In the genomic region with DNA sequence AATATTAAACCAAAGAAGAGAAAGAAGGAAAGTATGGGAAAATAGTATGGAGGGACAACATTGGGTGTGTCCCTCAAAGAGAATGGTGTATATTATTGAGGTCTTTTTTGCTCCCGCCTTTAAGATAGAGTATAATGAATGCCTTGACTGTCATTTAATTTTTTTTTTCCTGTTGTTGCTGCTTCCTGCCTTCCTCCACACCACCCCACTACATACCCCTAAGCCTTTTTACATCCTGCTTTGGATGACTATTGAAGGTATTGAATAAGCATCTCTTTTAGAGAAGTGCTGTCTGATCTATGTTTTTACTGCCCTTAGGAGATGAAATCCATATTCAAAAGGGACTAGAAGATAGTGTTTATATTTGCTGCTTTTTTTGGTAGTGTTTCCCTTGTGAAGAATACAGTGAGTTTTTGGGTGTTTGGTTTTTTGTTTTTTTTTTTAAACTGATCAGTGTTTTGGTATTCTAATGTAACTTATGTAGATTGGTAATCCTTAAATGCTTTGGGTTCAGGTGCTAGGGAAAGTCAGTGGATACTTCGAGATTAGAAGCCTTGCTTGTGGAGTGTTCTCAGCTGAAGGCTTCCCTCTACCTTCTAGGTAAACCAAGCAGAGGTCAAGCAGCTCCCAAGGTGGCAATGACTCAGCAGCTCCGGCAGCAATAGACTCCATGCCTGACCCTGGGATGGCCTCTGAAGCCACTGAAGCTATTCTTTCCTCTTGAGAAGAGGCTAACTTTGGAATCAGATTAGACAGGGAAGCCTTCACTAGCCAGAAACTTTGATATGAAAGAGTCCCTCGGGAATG, we compare ENCODE assay signal across 9 cellular contexts. TPM values are rescaled to one million over a fixed set of nuclear protein-coding genes. Genes with fewer than 3 reads are reported as not detected.
DNase-seq lines count a peak whose midpoint lies in the region; FAIRE-seq and TF ChIP-seq lines count a peak whose summit lies in the region.
"Had no signal": no experiment of that assay in that cellular context is flagged by ENCODE, and none has a peak within 500 bp of the region (broad histone marks: within the 10 kb centered on the region; RNA-seq: fewer than 3 reads in every experiment).

No MANE protein-coding gene starts in this region.

- TF ChIP-seq CTCF in HFF-Myc (IDR thresholded peaks at IDR 0.05; ENCODE audit: low read depth, low read length, missing control alignments) (no peak), astrocyte (IDR thresholded peaks at IDR 0.05; ENCODE audit: insufficient read depth, low read depth, low read length) (no peak), thyroid gland (IDR thresholded peaks at IDR 0.05) (no peak), RWPE1 (conservative IDR thresholded peaks at IDR 0.05; ENCODE audit: low read depth) (no peak)

- H3K4me3 Mint-ChIP-seq in astrocyte (ENCODE audit: unreplicated experiment) = no peak overlapping the region

- H3K9me3 ChIP-seq in astrocyte (ENCODE audit: insufficient read depth, low read depth, low read length) (no peaks in the 10 kb centered on the region), iPS-15b (ENCODE audit: control insufficient read depth, insufficient read depth, low read length) (no peaks in the 10 kb centered on the region), thyroid gland (no peaks in the 10 kb centered on the region)

- peaks cover 58% of the 10 kb centered on the region for H3K79me2 ChIP-seq in astrocyte (ENCODE audit: insufficient read depth, low read length)

- H3K4me1 Mint-ChIP-seq in astrocyte (ENCODE audit: low read depth, unreplicated experiment) = peaks cover 30% of the 10 kb centered on the region

- intact Hi-C loops in thyroid gland (cut with DNase I) = no loop called here

- H3K4me1 ChIP-seq in astrocyte (ENCODE audit: insufficient read depth, low read length) = peaks cover 35% of the 10 kb centered on the region
- H3K4me1 ChIP-seq in iPS-15b (ENCODE audit: control insufficient read depth, insufficient read depth, low read length) = peaks cover 7% of the 10 kb centered on the region
- H3K4me1 ChIP-seq in thyroid gland = peaks cover 21 to 46% of the 10 kb centered on the region in 2 donors

- H3K9ac ChIP-seq in astrocyte (ENCODE audit: low read length) (peak overlapping the region; percentile 68), iPS-15b (ENCODE audit: low read depth, low read length) (peak overlapping the region; percentile 28)

- 32 to 35% methylated on average over 4 of the region's 4 CpGs for WGBS in thyroid gland, 2 donors

- POLR2A ChIA-PET in RWPE1 (lab: Yijun Ruan, JAX; ENCODE audit: low non-redundant PET) = no interaction called here

- H3K36me3 ChIP-seq in astrocyte (ENCODE audit: insufficient read depth, low read length) (no peaks in the 10 kb centered on the region), iPS-15b (ENCODE audit: control insufficient read depth, insufficient read depth, low read length) (peaks cover 35% of the 10 kb centered on the region), thyroid gland (no peaks in the 10 kb centered on the region)

- peak overlapping the region; percentile 22 for H3K27ac ChIP-seq in astrocyte (ENCODE audit: low read depth, low read length)
- H3K27ac ChIP-seq in thyroid gland = peak overlapping the region in 2 of 3 donors; percentile 7
- H3K27ac ChIP-seq in RWPE1 = no peak overlapping the region

- H3K36me3 Mint-ChIP-seq in astrocyte (ENCODE audit: low read depth, unreplicated experiment) = no peaks in the 10 kb centered on the region

- CTCF ChIA-PET in RWPE1 (lab: Yijun Ruan, JAX) = no interaction called here

- TF ChIP-seq POLR2A in thyroid gland (IDR thresholded peaks at IDR 0.05) = no peak

- no peak overlapping the region for H2AFZ ChIP-seq in astrocyte (ENCODE audit: low read depth, low read length)

- peaks cover 45% of the 10 kb centered on the region for H4K20me1 ChIP-seq in astrocyte (ENCODE audit: insufficient read depth, low read length)

- no peaks in the 10 kb centered on the region for H3K27me3 ChIP-seq in astrocyte (ENCODE audit: insufficient read depth, low read length)
- H3K27me3 ChIP-seq in iPS-15b (ENCODE audit: control insufficient read depth, insufficient read depth, low read length) = no peaks in the 10 kb centered on the region
- H3K27me3 ChIP-seq in thyroid gland = no peaks in the 10 kb centered on the region

- peak overlapping the region; percentile 34 for H3K27ac Mint-ChIP-seq in astrocyte (ENCODE audit: unreplicated experiment)

- no peaks in the 10 kb centered on the region for H3K9me3 Mint-ChIP-seq in astrocyte (ENCODE audit: unreplicated experiment)

- H3K27me3 Mint-ChIP-seq in astrocyte (ENCODE audit: low read depth, unreplicated experiment) = no peaks in the 10 kb centered on the region

- FAIRE-seq in astrocyte (lab: Jason Lieb, UNC) = no peak

- DNase-seq in HFF-Myc (ENCODE audit: extremely low read depth, low read depth) = no peak
- peak; percentile 65 for DNase-seq in astrocyte (ENCODE audit: low read depth)
- DNase-seq in thyroid gland = peak; percentile 78 to 82
- no peak for DNase-seq in RWPE1 (ENCODE audit: low spot score)
- DNase-seq in foreskin melanocyte = no peak
- DNase-seq in RKO (ENCODE audit: low spot score) = no peak
- no peak for DNase-seq in NCI-H1694 (lab: John Stamatoyannopoulos, UW)

- H3K4me3 ChIP-seq in HFF-Myc (replicated peaks; ENCODE audit: low read depth, low read length) = peak overlapping the region; percentile 14
- H3K4me3 ChIP-seq in astrocyte (ENCODE audit: insufficient read depth, low read depth, low read length) = peak overlapping the region; percentile 77
- H3K4me3 ChIP-seq in iPS-15b (ENCODE audit: low read depth, low read length) = peak overlapping the region; percentile 94
- H3K4me3 ChIP-seq in thyroid gland (replicated peaks in 1 of 3) = no peak overlapping the region
- H3K4me3 ChIP-seq: lung had no signal

- peak overlapping the region; percentile 86 for H3K4me2 ChIP-seq in astrocyte (ENCODE audit: low read length)

RNA-seq across cellular contexts. Expression of gene FZD7, which starts 5.0 kb away (rescaled TPM):
- total RNA-seq in astrocyte (61.5 and 65.9 TPM in 2 replicates), thyroid gland (10 to 100 TPM; 10.1 to 23.6 (median 10.9) TPM)

RNA-seq across cellular contexts. Expression of gene KIAA2012, which starts 34.4 kb away (rescaled TPM):
- total RNA-seq in astrocyte = not detected in 2 replicates
- not detected for total RNA-seq in thyroid gland

Comparison
In these comparisons a context has a peak if more than half of its experiments do, and no peak if none do; other contexts are left out.
1. DNase-seq: peak in astrocyte (single experiment) and thyroid gland (2 of 2); none in HFF-Myc (single experiment), RWPE1 (single experiment), foreskin melanocyte (single experiment), RKO (single experiment) and NCI-H1694 (single experiment).
2. H3K4me3 ChIP-seq: peak in HFF-Myc (single experiment), astrocyte (single experiment) and iPS-15b (single experiment); none in thyroid gland (0 of 3).